ENCODE assay signal across 8 cellular contexts in genomic region chr5:32613050-32613672, GRCh38. TPM values are rescaled to one million over a fixed set of nuclear protein-coding genes. Genes with fewer than 3 reads are reported as not detected.
DNase-seq lines count a peak whose midpoint lies in the region; ATAC-seq and TF ChIP-seq lines count a peak whose summit lies in the region.

No MANE protein-coding gene starts in this region.

- H3K4me2 ChIP-seq in KMS-11: no peak overlapping the region
- no peak overlapping the region for H3K4me2 ChIP-seq in PC-9

- intact Hi-C loops in PC-9 (cut with micrococcal nuclease; ENCODE audit: unreplicated experiment): loop anchor here (1.0 to 10.0 kb wide), 9 partner anchors 94 to 1032 kb away; no protein-coding TSS in a partner anchor

- H3K36me3 Mint-ChIP-seq in CD8-positive, alpha-beta memory T cell: peaks cover 0 to 15% (median 5%) of the 10 kb centered on the region in 3 donors
- peaks cover 4% of the 10 kb centered on the region for H3K36me3 Mint-ChIP-seq in activated T-cell treated with anti-CD3 and anti-CD28 coated beads, Interleukin-2, amount 50 U/mL, for 4 hours (ENCODE audit: insufficient read depth)
- H3K36me3 Mint-ChIP-seq in neural crest cell (ENCODE audit: low read depth): peaks cover 6% of the 10 kb centered on the region

- H3K27me3 Mint-ChIP-seq in CD8-positive, alpha-beta memory T cell: no peaks in the 10 kb centered on the region
- H3K27me3 Mint-ChIP-seq in activated T-cell treated with anti-CD3 and anti-CD28 coated beads, Interleukin-2, amount 50 U/mL, for 4 hours (ENCODE audit: low read depth): no peaks in the 10 kb centered on the region
- no peaks in the 10 kb centered on the region for H3K27me3 Mint-ChIP-seq in neural crest cell (ENCODE audit: low read depth)
- no peaks in the 10 kb centered on the region for H3K27me3 Mint-ChIP-seq in stimulated activated naive CD8-positive, alpha-beta T cell treated with anti-CD3 and anti-CD28 coated beads, Interleukin-15, amount 100 ng/mL, for 72 hours

- H3K9me3 Mint-ChIP-seq in CD8-positive, alpha-beta memory T cell: no peaks in the 10 kb centered on the region
- H3K9me3 Mint-ChIP-seq in activated T-cell treated with anti-CD3 and anti-CD28 coated beads, Interleukin-2, amount 50 U/mL, for 4 hours: no peaks in the 10 kb centered on the region
- H3K9me3 Mint-ChIP-seq in neural crest cell: no peaks in the 10 kb centered on the region
- no peaks in the 10 kb centered on the region for H3K9me3 Mint-ChIP-seq in stimulated activated naive CD8-positive, alpha-beta T cell treated with anti-CD3 and anti-CD28 coated beads, Interleukin-15, amount 100 ng/mL, for 72 hours

- H3K27ac Mint-ChIP-seq in CD8-positive, alpha-beta memory T cell: peak overlapping the region in 3 of 8 donors; percentile 1 to 16 (median 13)
- no peak overlapping the region for H3K27ac Mint-ChIP-seq in neural crest cell (ENCODE audit: unreplicated experiment)
- no peak overlapping the region for H3K27ac Mint-ChIP-seq in stimulated activated naive CD8-positive, alpha-beta T cell treated with anti-CD3 and anti-CD28 coated beads, Interleukin-15, amount 100 ng/mL, for 72 hours

- no peaks in the 10 kb centered on the region for H3K9me2 ChIP-seq in PC-9 (ENCODE audit: insufficient read depth)

- POLR2A ChIA-PET in CD8-positive, alpha-beta memory T cell (lab: Charles Lee): no interaction called here
- POLR2A ChIA-PET in PC-9 (lab: Charles Lee; ENCODE audit: unreplicated experiment): no interaction called here

- peaks cover 2% of the 10 kb centered on the region; the same call in 1 of the 2 replicates for H3F3A ChIP-seq in PC-9 (ENCODE audit: insufficient read depth, low read depth)

- H4K20me1 ChIP-seq in KMS-11 (ENCODE audit: insufficient read depth): no peaks in the 10 kb centered on the region
- no peaks in the 10 kb centered on the region for H4K20me1 ChIP-seq in PC-9 (ENCODE audit: insufficient read depth)

- peak; percentile 78 for ATAC-seq in GM21360 (IDR thresholded peaks at IDR 0.05; ENCODE audit: unreplicated experiment)
- ATAC-seq in activated T-cell treated with anti-CD3 and anti-CD28 coated beads, Interleukin-2, amount 50 U/mL, for 4 hours: peak; percentile 81 to 84
- peak; percentile 82 for ATAC-seq in stimulated activated naive CD8-positive, alpha-beta T cell treated with anti-CD3 and anti-CD28 coated beads, Interleukin-15, amount 100 ng/mL, for 72 hours

- H3K36me3 ChIP-seq in CD8-positive, alpha-beta memory T cell (ENCODE audit: insufficient read depth, low read length): no peaks in the 10 kb centered on the region
- H3K36me3 ChIP-seq in KMS-11 (ENCODE audit: insufficient read depth) (no peaks in the 10 kb centered on the region), PC-9 (ENCODE audit: low read depth) (no peaks in the 10 kb centered on the region)

- H3K4me1 ChIP-seq in CD8-positive, alpha-beta memory T cell (ENCODE audit: insufficient read depth, low read length): peaks cover 6% of the 10 kb centered on the region
- H3K4me1 ChIP-seq in KMS-11 (ENCODE audit: low read depth, poor library complexity, severe bottlenecking) (peaks cover 10% of the 10 kb centered on the region), PC-9 (replicated peaks; ENCODE audit: insufficient read depth) (no peaks in the 10 kb centered on the region)

- H3K27me3 ChIP-seq in CD8-positive, alpha-beta memory T cell (ENCODE audit: insufficient read depth, low read length, poor library complexity, severe bottlenecking): no peaks in the 10 kb centered on the region
- H3K27me3 ChIP-seq in KMS-11 (ENCODE audit: insufficient read depth, low read depth) (no peaks in the 10 kb centered on the region), PC-9 (ENCODE audit: insufficient read depth, low read depth) (no peaks in the 10 kb centered on the region)

- TF ChIP-seq CTCF in KMS-11 (conservative IDR thresholded peaks at IDR 0.05; ENCODE audit: low read depth, low read length) (peak; percentile 94), PC-9 (conservative IDR thresholded peaks at IDR 0.05) (peak; percentile 100), fibroblast of mammary gland (conservative IDR thresholded peaks at IDR 0.05; ENCODE audit: control insufficient read depth, insufficient read depth, low read depth, low read length) (peak; percentile 92), neural crest cell (conservative IDR thresholded peaks at IDR 0.05) (peak; percentile 90)

- no peak overlapping the region for H3K9ac ChIP-seq in KMS-11

- CTCF ChIA-PET in CD8-positive, alpha-beta memory T cell (lab: Charles Lee): interaction anchor here (0.7 to 4.6 kb wide), 12 partner anchors 8 to 386 kb away, joined by 3 to 33 read pairs (median 4); partner anchors contain the start of gene SUB1
- CTCF ChIA-PET in PC-9 (lab: Charles Lee): interaction anchor here (0.6 to 0.7 kb wide), 6 partner anchors 242 to 832 kb away, joined by 3 to 6 read pairs (median 3); no protein-coding TSS in a partner anchor

- no peaks in the 10 kb centered on the region for H3K9me3 ChIP-seq in CD8-positive, alpha-beta memory T cell (ENCODE audit: low read length)
- no peaks in the 10 kb centered on the region for H3K9me3 ChIP-seq in PC-9 (ENCODE audit: insufficient read depth, low read depth)

- BruUV-seq in PC-9 (replicated peaks; lab: Mats Ljungman, UMichigan): no TSS peak

- H3K4me3 Mint-ChIP-seq in CD8-positive, alpha-beta memory T cell: no peak overlapping the region
- H3K4me3 Mint-ChIP-seq in activated T-cell treated with anti-CD3 and anti-CD28 coated beads, Interleukin-2, amount 50 U/mL, for 4 hours: no peak overlapping the region
- no peak overlapping the region for H3K4me3 Mint-ChIP-seq in neural crest cell
- no peak overlapping the region for H3K4me3 Mint-ChIP-seq in stimulated activated naive CD8-positive, alpha-beta T cell treated with anti-CD3 and anti-CD28 coated beads, Interleukin-15, amount 100 ng/mL, for 72 hours

- H3K4me1 Mint-ChIP-seq in CD8-positive, alpha-beta memory T cell: peaks cover 4 to 14% (median 11%) of the 10 kb centered on the region in 3 donors
- peaks cover 7% of the 10 kb centered on the region for H3K4me1 Mint-ChIP-seq in activated T-cell treated with anti-CD3 and anti-CD28 coated beads, Interleukin-2, amount 50 U/mL, for 4 hours (ENCODE audit: low read depth)
- H3K4me1 Mint-ChIP-seq in neural crest cell: no peaks in the 10 kb centered on the region
- peaks cover 5% of the 10 kb centered on the region for H3K4me1 Mint-ChIP-seq in stimulated activated naive CD8-positive, alpha-beta T cell treated with anti-CD3 and anti-CD28 coated beads, Interleukin-15, amount 100 ng/mL, for 72 hours

- H3K79me2 ChIP-seq in KMS-11 (ENCODE audit: insufficient read depth, low read depth) (no peaks in the 10 kb centered on the region), PC-9 (ENCODE audit: low read depth) (no peaks in the 10 kb centered on the region)

- peak; percentile 63 to 84 (median 73) for DNase-seq in CD8-positive, alpha-beta memory T cell
- DNase-seq in PC-9 (peak; percentile 62 to 86), fibroblast of mammary gland (ENCODE audit: low read depth) (peak; percentile 78), neural crest cell (ENCODE audit: low read depth, low spot score) (peak; percentile 93)
- DNase-seq in activated T-cell treated with anti-CD3 and anti-CD28 coated beads, Interleukin-2, amount 50 U/mL, for 4 hours: peak; percentile 86
- DNase-seq in stimulated activated naive CD8-positive, alpha-beta T cell treated with anti-CD3 and anti-CD28 coated beads, Interleukin-15, amount 100 ng/mL, for 72 hours: peak; percentile 78 to 81

- H3K4me3 ChIP-seq in CD8-positive, alpha-beta memory T cell (ENCODE audit: low read length): no peak overlapping the region
- H3K4me3 ChIP-seq in KMS-11 (IDR thresholded peaks at IDR 0.05; ENCODE audit: insufficient read depth, low read depth, low read length) (no peak overlapping the region), PC-9 (no peak overlapping the region), fibroblast of mammary gland (ENCODE audit: control insufficient read depth, low read depth, low read length) (no peak overlapping the region)

- no peak overlapping the region for H3K27ac ChIP-seq in CD8-positive, alpha-beta memory T cell (ENCODE audit: low read depth, low read length)
- H3K27ac ChIP-seq in KMS-11: no peak overlapping the region
- H3K27ac ChIP-seq in PC-9: no peak overlapping the region

- H2AFZ ChIP-seq in KMS-11 (ENCODE audit: low read depth): no peak overlapping the region
- H2AFZ ChIP-seq in PC-9: no peak overlapping the region

RNA-seq across cellular contexts. Expression of gene SUB1, which starts 27.8 kb away (rescaled TPM):
- total RNA-seq in CD8-positive, alpha-beta memory T cell: 100 to 1,000 TPM; 484 to 511 TPM
- polyA plus RNA-seq in CD8-positive, alpha-beta memory T cell: 476 TPM
- total RNA-seq in PC-9 (2021) (314 and 328 TPM in 2 replicates), neural crest cell (259 and 260 TPM in 2 replicates)
- 100 to 1,000 TPM; 453 to 460 (median 459) TPM for total RNA-seq in activated T-cell treated with anti-CD3 and anti-CD28 coated beads, Interleukin-2, amount 50 U/mL, for 4 hours
